In genomic region chr5:171450423-171451246, GRCh38 we compare ENCODE assay signal across 8 cellular contexts. TPM values are rescaled to one million over a fixed set of nuclear protein-coding genes. Genes with fewer than 3 reads are reported as not detected.
DNase-seq lines count a peak whose midpoint lies in the region; ATAC-seq and TF ChIP-seq lines count a peak whose summit lies in the region.

No MANE protein-coding gene starts in this region.

- CTCF ChIA-PET in AG04450 (lab: Charles Lee) = interaction anchor here (0.6 kb wide), 1 partner anchor 461 kb away, joined by 3 read pairs; no protein-coding TSS in a partner anchor

- no peaks in the 10 kb centered on the region for H3K9me3 ChIP-seq in AG04450 (ENCODE audit: control insufficient read depth, insufficient read depth, low read length)

- peak overlapping the region; percentile 87 for H3K27ac ChIP-seq in AG04450 (ENCODE audit: low read depth, low read length)

- H3K27me3 ChIP-seq in AG04450 (ENCODE audit: control insufficient read depth, insufficient read depth, low read length) = no peaks in the 10 kb centered on the region

- TF ChIP-seq CTCF in AG04450 (IDR thresholded peaks at IDR 0.05; ENCODE audit: low read depth, low read length) = no peak

- H3K4me3 ChIP-seq in AG04450 (ENCODE audit: low read depth, low read length) = peak overlapping the region; percentile 45

- POLR2A ChIA-PET in AG04450 (lab: Yijun Ruan, JAX) = no interaction called here

- peak; percentile 27 for DNase-seq in AG04450 (ENCODE audit: low read depth, low spot score)
- peak; percentile 71 for DNase-seq in M059J (ENCODE audit: low read depth)
- DNase-seq in brain pericyte (ENCODE audit: low read depth, low spot score) = peak; percentile 50
- DNase-seq in kidney glomerular epithelial cell (lab: John Stamatoyannopoulos, UW) = peak; percentile 28
- DNase-seq in stimulated activated CD8-positive, alpha-beta memory T cell treated with anti-CD3 and anti-CD28 coated beads, Interleukin-12 subunit alpha, Interleukin-12 subunit beta, amount 100 ng/mL, for 4 hours (ENCODE audit: low read depth) = peak; percentile 9
- DNase-seq in NCI-H146 treated with DMSO at 0.1 percent for 48 hours (lab: John Stamatoyannopoulos, UW; ENCODE audit: unreplicated experiment) = no peak

- ATAC-seq in HG02870 (IDR thresholded peaks at IDR 0.05; ENCODE audit: unreplicated experiment) = no peak
- no peak for ATAC-seq in GM21717 (IDR thresholded peaks at IDR 0.05; ENCODE audit: unreplicated experiment)

RNA-seq across cellular contexts. Expression of gene FGF18, which starts 31.2 kb away (rescaled TPM):
- 0.27 and 0.30 TPM in 2 replicates for polyA plus RNA-seq in AG04450 (2011; rRNA removed)
- 0.14 TPM in 1 of 2 replicates, not detected in the other for polyA minus RNA-seq in AG04450 (2011; rRNA and poly(A)+ RNA removed)
- not detected in 2 replicates for total RNA-seq in M059J (2014; rRNA removed; shearing (Covaris generic))
